16 cellular contexts compared by ENCODE assay signal in the genomic region with DNA sequence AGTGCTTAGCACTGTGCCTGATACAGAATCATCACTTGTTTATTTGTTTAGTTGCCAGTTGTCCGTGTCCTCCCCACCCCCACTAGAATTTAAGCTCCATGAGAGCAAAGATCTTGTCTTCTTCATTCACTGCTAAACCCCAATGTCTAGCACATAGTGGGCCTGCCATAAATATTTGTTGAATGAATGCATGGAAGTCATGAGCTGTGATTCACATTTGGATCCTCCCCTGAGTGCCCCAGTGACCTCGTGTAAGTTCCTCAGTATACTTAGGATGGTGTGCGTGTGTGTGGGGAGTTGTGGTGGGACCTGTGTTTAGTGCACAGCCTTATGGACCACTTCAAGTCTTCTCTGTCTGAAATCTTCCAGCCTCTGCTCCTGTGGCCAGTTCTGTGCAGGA. TPM values are rescaled to one million over a fixed set of nuclear protein-coding genes. Genes with fewer than 3 reads are reported as not detected.
A peak's percentile ranks its signal among the peaks of the same experiment; 100 is the strongest.
DNase-seq lines count a peak whose midpoint lies in the region; ATAC-seq and TF ChIP-seq lines count a peak whose summit lies in the region.
"Had no signal": no experiment of that assay in that cellular context is flagged by ENCODE, and none has a peak within 500 bp of the region (broad histone marks: within the 10 kb centered on the region; RNA-seq: fewer than 3 reads in every experiment).

No MANE protein-coding gene starts in this region.

- no peaks in the 10 kb centered on the region for H3K79me2 ChIP-seq in mammary epithelial cell (ENCODE audit: insufficient read depth, low read length)

- H3K27ac ChIP-seq in mammary epithelial cell (ENCODE audit: insufficient read depth, low read depth, low read length) (peak overlapping the region; percentile 68), lower lobe of right lung (peak overlapping the region; percentile 70), upper lobe of left lung (peak overlapping the region; percentile 54 to 72 (median 64))

- peaks cover 10% of the 10 kb centered on the region for H3K27me3 Mint-ChIP-seq in activated naive CD8-positive, alpha-beta T cell treated with anti-CD3 and anti-CD28 coated beads, Interleukin-2, amount 50 U/mL, for 24 hours

- DNase-seq in M059J (ENCODE audit: low read depth), result peak; percentile 66
- DNase-seq in mammary epithelial cell, result peak; percentile 40
- no peak for DNase-seq in lower lobe of right lung
- no peak for DNase-seq in upper lobe of left lung
- DNase-seq in activated gamma-delta T cell treated with Interleukin-2 at 50 U/mL for 16 hours, result no peak
- DNase-seq in KG1 (lab: John Stamatoyannopoulos, UW), result no peak
- no peak for DNase-seq in activated naive CD8-positive, alpha-beta T cell treated with anti-CD3 and anti-CD28 coated beads, Interleukin-2, amount 50 U/mL, for 24 hours
- DNase-seq: activated CD4-positive, alpha-beta T cell treated with anti-CD3 and anti-CD28 coated beads, Interleukin-2, amount 10 ng/mL, durations not matched to agents 7 days and 5 days; activated T-cell treated with anti-CD3 and anti-CD28 coated beads, Interleukin-2, amount 50 U/mL, for 48 hours; amygdala; CD8-positive, alpha-beta T cell; dermis blood vessel endothelial cell; GF-D8; NCI-H1417 treated with DMSO at 0.1 percent for 48 hours; NCI-H526 treated with DMSO at 0.1 percent for 48 hours; posterior cingulate gyrus had no signal

- H3K4me3 ChIP-seq in mammary epithelial cell (replicated peaks in 1 of 3; ENCODE audit: insufficient read depth in 1 of 3, low read depth in 2 of 3, low read length in 3 of 3), result no peak overlapping the region
- H3K4me3 ChIP-seq in lower lobe of right lung, result no peak overlapping the region
- no peak overlapping the region for H3K4me3 ChIP-seq in upper lobe of left lung

- no peaks in the 10 kb centered on the region for H3K9me3 Mint-ChIP-seq in activated naive CD8-positive, alpha-beta T cell treated with anti-CD3 and anti-CD28 coated beads, Interleukin-2, amount 50 U/mL, for 24 hours
- H3K9me3 Mint-ChIP-seq: activated CD4-positive, alpha-beta T cell treated with anti-CD3 and anti-CD28 coated beads, Interleukin-2, amount 10 ng/mL, durations not matched to agents 7 days and 5 days; CD8-positive, alpha-beta T cell had no signal

- dilution Hi-C loops in mammary epithelial cell (cut with HindIII; ENCODE audit: low sequenced_read_pairs), result no loop called here

- in situ Hi-C loops in mammary epithelial cell (cut with MboI; ENCODE audit: low sequenced_read_pairs in 2 of 2), result no loop called here

- WGBS in mammary epithelial cell (ENCODE audit: low coverage, missing lambda C conversion rate), result 87% methylated on average over 3 of the region's 3 CpGs
- 79 to 82% methylated on average over 3 of the region's 3 CpGs for whole genome bisulfite sequencing in upper lobe of left lung, 2 donors

- ATAC-seq in lower lobe of right lung, result no peak
- no peak for ATAC-seq in upper lobe of left lung (ENCODE audit: low FRiP score in 2 of 2)
- ATAC-seq in activated naive CD8-positive, alpha-beta T cell treated with anti-CD3 and anti-CD28 coated beads, Interleukin-2, amount 50 U/mL, for 24 hours, result no peak
- ATAC-seq: CD8-positive, alpha-beta T cell had no signal

- H3K4me2 ChIP-seq in mammary epithelial cell (ENCODE audit: insufficient read depth, low read depth, low read length), result no peak overlapping the region

- H3K36me3 Mint-ChIP-seq in activated naive CD8-positive, alpha-beta T cell treated with anti-CD3 and anti-CD28 coated beads, Interleukin-2, amount 50 U/mL, for 24 hours (ENCODE audit: low read depth), result no peaks in the 10 kb centered on the region
- H3K36me3 Mint-ChIP-seq: CD8-positive, alpha-beta T cell had no signal

- peaks cover 19% of the 10 kb centered on the region for H3K4me1 Mint-ChIP-seq in activated naive CD8-positive, alpha-beta T cell treated with anti-CD3 and anti-CD28 coated beads, Interleukin-2, amount 50 U/mL, for 24 hours

- no peaks in the 10 kb centered on the region for H3K36me3 ChIP-seq in mammary epithelial cell (ENCODE audit: insufficient read depth, low read length)
- no peaks in the 10 kb centered on the region for H3K36me3 ChIP-seq in lower lobe of right lung
- no peaks in the 10 kb centered on the region for H3K36me3 ChIP-seq in upper lobe of left lung

- no peak for TF ChIP-seq POLR2A in upper lobe of left lung (IDR thresholded peaks at IDR 0.05)

- intact Hi-C loops in mammary epithelial cell (cut with micrococcal nuclease) (no loop called here), lower lobe of right lung (cut with DNase I) (no loop called here)

- H3K4me1 ChIP-seq in mammary epithelial cell (ENCODE audit: insufficient read depth, low read length), result peaks cover 53% of the 10 kb centered on the region
- H3K4me1 ChIP-seq in lower lobe of right lung, result peaks cover 37% of the 10 kb centered on the region
- peaks cover 30 to 40% (median 32%) of the 10 kb centered on the region in 4 donors for H3K4me1 ChIP-seq in upper lobe of left lung

- H3K9ac ChIP-seq in mammary epithelial cell (ENCODE audit: insufficient read depth, low read length), result no peak overlapping the region

- no peak overlapping the region for H2AFZ ChIP-seq in mammary epithelial cell (ENCODE audit: low read depth, low read length)

- TF ChIP-seq CTCF in mammary epithelial cell (conservative IDR thresholded peaks at IDR 0.05 in 1 of 2, IDR thresholded peaks at IDR 0.05 in 1 of 2; ENCODE audit: extremely low read depth in 1 of 2, insufficient read depth in 1 of 2, low read depth in 1 of 2, low read length in 2 of 2) (no peak), lower lobe of right lung (IDR thresholded peaks at IDR 0.05) (no peak), upper lobe of left lung (IDR thresholded peaks at IDR 0.05) (no peak)

- no peak overlapping the region for H3K27ac Mint-ChIP-seq in activated naive CD8-positive, alpha-beta T cell treated with anti-CD3 and anti-CD28 coated beads, Interleukin-2, amount 50 U/mL, for 24 hours
- H3K27ac Mint-ChIP-seq: activated CD4-positive, alpha-beta T cell treated with anti-CD3 and anti-CD28 coated beads, Interleukin-2, amount 10 ng/mL, durations not matched to agents 7 days and 5 days; CD8-positive, alpha-beta T cell had no signal

- H3K27me3 ChIP-seq in mammary epithelial cell (ENCODE audit: insufficient read depth, low read length) (no peaks in the 10 kb centered on the region), lower lobe of right lung (ENCODE audit: low read depth) (no peaks in the 10 kb centered on the region), upper lobe of left lung (no peaks in the 10 kb centered on the region)

- no TSS peak for BruUV-seq in mammary epithelial cell (replicated peaks; lab: Mats Ljungman, UMichigan)

- H3K4me3 Mint-ChIP-seq in activated naive CD8-positive, alpha-beta T cell treated with anti-CD3 and anti-CD28 coated beads, Interleukin-2, amount 50 U/mL, for 24 hours, result no peak overlapping the region
- H3K4me3 Mint-ChIP-seq: activated CD4-positive, alpha-beta T cell treated with anti-CD3 and anti-CD28 coated beads, Interleukin-2, amount 10 ng/mL, durations not matched to agents 7 days and 5 days; CD8-positive, alpha-beta T cell had no signal

- TF ChIP-seq EP300 in upper lobe of left lung (IDR thresholded peaks at IDR 0.05), result no peak

- CTCF ChIA-PET in mammary epithelial cell (lab: Charles Lee; ENCODE audit: low non-redundant PET), result no interaction called here

- H4K20me1 ChIP-seq in mammary epithelial cell (ENCODE audit: insufficient read depth, low read length), result no peaks in the 10 kb centered on the region

- H3K9me3 ChIP-seq in mammary epithelial cell (replicated peaks; ENCODE audit: insufficient read depth, low read length) (no peaks in the 10 kb centered on the region), lower lobe of right lung (no peaks in the 10 kb centered on the region), upper lobe of left lung (no peaks in the 10 kb centered on the region)

RNA-seq across cellular contexts. Expression of a gene that starts 23.1 kb away (rescaled TPM):
- 25.6 and 28.0 TPM in 2 replicates for total RNA-seq in M059J (2014; rRNA removed; shearing (Covaris generic))
- total RNA-seq in mammary epithelial cell, result 10 to 100 TPM; 16.3 to 37.5 TPM
- polyA plus RNA-seq in mammary epithelial cell, result 21.0 TPM
- 11.8 TPM for polyA minus RNA-seq in mammary epithelial cell
- 33.2 TPM for total RNA-seq in lower lobe of right lung
- total RNA-seq in upper lobe of left lung, result 10 to 100 TPM; 15.0 to 43.6 (median 26.1) TPM

Comparison
In these comparisons a context has a peak if more than half of its experiments do, and no peak if none do; other contexts are left out.
1. DNase-seq: peak in M059J (single experiment) and mammary epithelial cell (single experiment); none in lower lobe of right lung (single experiment), upper lobe of left lung (0 of 2), activated gamma-delta T cell treated with Interleukin-2 at 50 U/mL for 16 hours (single experiment), KG1 (single experiment) and activated naive CD8-positive, alpha-beta T cell treated with anti-CD3 and anti-CD28 coated beads, Interleukin-2, amount 50 U/mL, for 24 hours (single experiment).
2. Peak in every context shown above with its lines, with median percentiles within 50 percentile points of each other: H3K27ac ChIP-seq.